In genomic region chr7:16098585-16099179, GRCh38 we compare ENCODE assay signal across 8 cellular contexts.
DNase-seq lines count a peak whose midpoint lies in the region; ATAC-seq and TF ChIP-seq lines count a peak whose summit lies in the region.

No MANE protein-coding gene starts in this region.

- H3K4me1 ChIP-seq in BE2C (no peaks in the 10 kb centered on the region), adrenal gland (replicated peaks in 1 of 2) (no peaks in the 10 kb centered on the region), aorta (ENCODE audit: control insufficient read depth in 1 of 2, insufficient read depth in 2 of 2, low read length in 2 of 2) (no peaks in the 10 kb centered on the region)

- no peaks in the 10 kb centered on the region for H3K27me3 Mint-ChIP-seq in immature natural killer cell (ENCODE audit: low read depth in 3 of 3)

- 80 to 87% (median 81%) methylated on average over 5 of the region's 5 CpGs for WGBS in adrenal gland, 4 donors
- 71 to 77% methylated on average over 5 of the region's 5 CpGs for WGBS in aorta, 2 donors

- H3K27me3 ChIP-seq in BE2C (no peaks in the 10 kb centered on the region), adrenal gland (no peaks in the 10 kb centered on the region), aorta (ENCODE audit: control insufficient read depth in 1 of 2, insufficient read depth in 2 of 2, low read length in 1 of 2) (no peaks in the 10 kb centered on the region)

- H3K4me1 Mint-ChIP-seq in immature natural killer cell = no peaks in the 10 kb centered on the region

- intact Hi-C loops in adrenal gland (cut with DNase I) (no loop called here), aorta (cut with DNase I) (no loop called here)

- H3K36me3 ChIP-seq in BE2C = no peaks in the 10 kb centered on the region
- no peaks in the 10 kb centered on the region for H3K36me3 ChIP-seq in adrenal gland (replicated peaks in 1 of 2)
- no peaks in the 10 kb centered on the region for H3K36me3 ChIP-seq in aorta (ENCODE audit: control insufficient read depth in 1 of 2, insufficient read depth in 2 of 2, low read length in 1 of 2)

- peaks cover 0 to 3% (median 0%) of the 10 kb centered on the region in 3 donors for H3K36me3 Mint-ChIP-seq in immature natural killer cell

- H3K27ac Mint-ChIP-seq in immature natural killer cell = no peak overlapping the region

- H3K4me3 ChIP-seq in BE2C (ENCODE audit: low read depth, low read length) = no peak overlapping the region
- no peak overlapping the region for H3K4me3 ChIP-seq in HFF-Myc (replicated peaks; ENCODE audit: low read depth, low read length)
- H3K4me3 ChIP-seq in adrenal gland = no peak overlapping the region
- H3K4me3 ChIP-seq in aorta (ENCODE audit: low read length in 2 of 2) = no peak overlapping the region

- ATAC-seq in aorta (ENCODE audit: low FRiP score) (no peak), omental fat pad (ENCODE audit: low FRiP score) (no peak)

- H3K9me3 Mint-ChIP-seq in immature natural killer cell = peaks cover 0 to 6% (median 0%) of the 10 kb centered on the region in 6 donors

- peak; percentile 71 for TF ChIP-seq CTCF in BE2C (IDR thresholded peaks at IDR 0.05; ENCODE audit: low read depth, low read length)
- peak; percentile 63 for TF ChIP-seq CTCF in HFF-Myc (IDR thresholded peaks at IDR 0.05; ENCODE audit: low read depth, low read length, missing control alignments)
- TF ChIP-seq CTCF in adrenal gland (IDR thresholded peaks at IDR 0.05) = peak in 4 of 6 experiments; percentile 18 to 48 (median 29)
- TF ChIP-seq CTCF in omental fat pad (IDR thresholded peaks at IDR 0.05) = no peak

- H3K9me3 ChIP-seq in BE2C (no peaks in the 10 kb centered on the region), adrenal gland (replicated peaks in 1 of 3) (no peaks in the 10 kb centered on the region), aorta (ENCODE audit: control insufficient read depth, low read length) (no peaks in the 10 kb centered on the region)

- H3K27ac ChIP-seq in adrenal gland = no peak overlapping the region
- H3K27ac ChIP-seq in aorta (ENCODE audit: low read depth in 1 of 2, low read length in 2 of 2) = no peak overlapping the region

- H3K4me3 Mint-ChIP-seq in immature natural killer cell = no peak overlapping the region

- no peak for TF ChIP-seq POLR2A in adrenal gland (IDR thresholded peaks at IDR 0.05)

- DNase-seq in BE2C (no peak), HFF-Myc (ENCODE audit: extremely low read depth, low read depth) (no peak), adrenal gland (no peak), kidney tubule cell (ENCODE audit: low spot score) (peak; percentile 32), immature natural killer cell (no peak), aorta (no peak), omental fat pad (ENCODE audit: low spot score) (no peak)
- DNase-seq in activated CD4-positive, alpha-beta T cell treated with anti-CD3 and anti-CD28 coated beads for 1 hour = no peak

Comparison
In these comparisons a context has a peak if more than half of its experiments do, and no peak if none do; other contexts are left out.
1. CTCF ChIP-seq: peak in BE2C (single experiment), HFF-Myc (single experiment) and adrenal gland (4 of 6); none in omental fat pad (0 of 3).